9 cellular contexts compared by ENCODE assay signal in genomic region chr1:39142394-39143060, GRCh38.
DNase-seq lines count a peak whose midpoint lies in the region; ATAC-seq, FAIRE-seq and TF ChIP-seq lines count a peak whose summit lies in the region.
"Had no signal": no experiment of that assay in that cellular context is flagged by ENCODE, and none has a peak within 500 bp of the region (broad histone marks: within the 10 kb centered on the region; RNA-seq: fewer than 3 reads in every experiment).

No MANE protein-coding gene starts in this region.

- TF ChIP-seq CTCF in WI38 (IDR thresholded peaks at IDR 0.05; ENCODE audit: low read depth, low read length) (no peak), spleen (IDR thresholded peaks at IDR 0.05 in 8 of 11, conservative IDR thresholded peaks at IDR 0.05 in 3 of 11) (no peak)

- no peak for TF ChIP-seq POLR2A in spleen (IDR thresholded peaks at IDR 0.05)

- H3K27ac ChIP-seq in spleen, result peak overlapping the region in 5 of 8 donors; percentile 15 to 50 (median 41)
- H3K27ac ChIP-seq: SJSA1 had no signal

- H3K27me3 ChIP-seq in spleen (replicated peaks in 1 of 7), result no peaks in the 10 kb centered on the region
- H3K27me3 ChIP-seq: SJSA1 had no signal

- no peaks in the 10 kb centered on the region for H3K9me3 ChIP-seq in spleen
- H3K9me3 ChIP-seq: SJSA1 had no signal

- intact Hi-C loops in spleen (cut with DNase I; ENCODE audit: low total_unique reads), result no loop called here

- no peaks in the 10 kb centered on the region for H3K36me3 ChIP-seq in spleen
- H3K36me3 ChIP-seq: SJSA1 had no signal

- H3K4me1 ChIP-seq in spleen, result peaks cover 0 to 37% (median 15%) of the 10 kb centered on the region in 6 donors

- ATAC-seq in HG03571 (IDR thresholded peaks at IDR 0.05; ENCODE audit: unreplicated experiment) (no peak), HG03354 (IDR thresholded peaks at IDR 0.05; ENCODE audit: poor library complexity, severe bottlenecking, unreplicated experiment) (no peak), GM21381 (IDR thresholded peaks at IDR 0.05; ENCODE audit: unreplicated experiment) (no peak)

- DNase-seq in HT-29 (ENCODE audit: low spot score) (peak; percentile 80), spleen (no peak), putamen (ENCODE audit: low spot score) (no peak)

- H3K4me3 ChIP-seq in WI38 (ENCODE audit: low read depth, low read length) (0 out of 2 replicates have a peak overlapping the region, but pooled peaks have one; percentile 4), spleen (no peak overlapping the region)
- H3K4me3 ChIP-seq: SJSA1 had no signal

- WGBS in spleen, 5 donors, result 78 to 88% (median 81%) methylated on average over 3 of the region's 3 CpGs

- peak; percentile 98 for FAIRE-seq in islet of Langerhans (lab: Jason Lieb, UNC)
